10 cellular contexts compared by ENCODE assay signal in the genomic region with DNA sequence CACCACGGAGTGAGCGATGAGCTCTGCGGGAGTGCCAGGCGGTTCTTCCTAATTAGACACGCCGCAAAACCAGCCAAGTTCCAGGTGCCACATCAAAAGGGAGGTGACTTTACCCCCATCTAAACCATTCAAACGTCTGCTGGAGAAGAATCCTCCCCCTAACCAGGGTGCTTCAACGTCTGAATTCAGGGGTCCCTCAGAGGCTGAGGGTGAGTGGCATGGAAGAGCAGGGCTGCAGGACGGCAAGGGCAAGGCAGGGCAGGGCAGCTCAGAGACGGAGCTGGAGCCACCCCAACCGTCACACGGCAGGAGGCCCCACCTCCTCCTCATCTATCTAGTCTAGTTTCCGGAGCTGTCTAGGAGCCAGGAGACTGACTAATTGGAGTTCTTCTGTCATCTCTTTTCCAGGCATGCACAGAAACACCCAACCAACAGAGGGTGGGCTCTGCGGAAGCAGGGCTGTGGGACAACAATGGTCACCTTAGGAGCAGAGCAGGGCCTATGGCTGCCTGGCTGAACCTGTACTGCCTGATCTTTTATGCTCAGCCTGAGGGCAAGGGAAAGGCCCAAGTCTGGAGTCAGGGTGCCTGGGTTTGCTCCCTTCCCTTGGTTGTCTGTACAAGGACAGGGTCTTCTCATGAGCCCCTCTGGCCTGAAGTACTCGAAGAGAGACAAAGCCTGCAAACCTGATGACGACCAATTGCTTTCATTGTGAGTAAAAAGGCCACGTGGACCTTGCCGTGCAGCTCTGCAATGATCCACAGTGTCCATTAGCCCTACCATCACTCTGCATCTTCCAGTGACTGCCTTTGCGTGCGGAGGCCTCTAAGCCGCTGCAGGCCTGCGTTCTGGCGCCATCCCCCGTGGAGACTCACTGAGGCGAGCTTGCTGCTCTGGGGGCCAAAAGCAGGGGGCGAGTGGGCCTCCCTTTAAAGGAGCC.
DNase-seq lines count a peak whose midpoint lies in the region; ATAC-seq, FAIRE-seq and TF ChIP-seq lines count a peak whose summit lies in the region.
"Had no signal": no experiment of that assay in that cellular context is flagged by ENCODE, and none has a peak within 500 bp of the region (broad histone marks: within the 10 kb centered on the region; RNA-seq: fewer than 3 reads in every experiment).

No MANE protein-coding gene starts in this region.

- CTCF ChIA-PET in K562 (lab: Yijun Ruan, JAX; ENCODE audit: low intra/inter-chr PET ratio), result no interaction called here

- peak in 1 of 2 experiments; percentile 46; a peak in 3 of 4 replicates for TF ChIP-seq RAD21 in K562 (CRISPR knock-in tag; conservative IDR thresholded peaks at IDR 0.05 in 1 of 2, IDR thresholded peaks at IDR 0.05 in 1 of 2)

- H3K4me3 ChIP-seq in K562 (no peak overlapping the region), ovary (no peak overlapping the region)

- ATAC-seq in K562 (peak; percentile 98), left lobe of liver (peak; percentile 43), GM18511 (IDR thresholded peaks at IDR 0.05; ENCODE audit: unreplicated experiment) (no peak), HG03469 (IDR thresholded peaks at IDR 0.05; ENCODE audit: unreplicated experiment) (no peak)

- peak; percentile 92 for FAIRE-seq in K562 (lab: Jason Lieb, UNC)

- in situ Hi-C loops in K562 (cut with MboI), result no loop called here

- WGBS in K562 (ENCODE audit: insufficient coverage, low coverage, missing lambda C conversion rate), result 20% methylated on average over 26 of the region's 26 CpGs
- 56 to 59% (median 59%) methylated on average over 26 of the region's 26 CpGs for WGBS in ovary, 3 donors

- no peak for TF ChIP-seq POLR2A in K562 (conservative IDR thresholded peaks at IDR 0.05)
- no peak for TF ChIP-seq POLR2A in ovary (IDR thresholded peaks at IDR 0.05)

- H3K27me3 ChIP-seq in K562 (ENCODE audit: control insufficient read depth in 2 of 2, insufficient read depth in 2 of 2, low read length in 2 of 2) (no peaks in the 10 kb centered on the region), ovary (no peaks in the 10 kb centered on the region)

- DNase-seq in Daoy (ENCODE audit: low read depth) (peak; percentile 86), NCI-H2081 (lab: John Stamatoyannopoulos, UW) (peak; percentile 82 to 94), K562 (ENCODE audit: extremely low read depth in 1 of 4, low spot score in 3 of 4) (peak; percentile 67 to 90 (median 78)), left lobe of liver (ENCODE audit: low spot score) (no peak), ovary (no peak), activated gamma-delta T cell treated with Interleukin-2 at 50 U/mL for 16 hours (no peak)
- DNase-seq: activated T-cell treated with anti-CD3 and anti-CD28 coated beads for 4 hours; stimulated activated CD8-positive, alpha-beta memory T cell treated with anti-CD3 and anti-CD28 coated beads, Interleukin-4, amount 100 ng/mL, for 48 hours had no signal

- H3K36me3 ChIP-seq in K562 (ENCODE audit: control insufficient read depth, insufficient read depth, low read length), result no peaks in the 10 kb centered on the region
- no peaks in the 10 kb centered on the region for H3K36me3 ChIP-seq in ovary

- H3K27ac ChIP-seq in K562 (ENCODE audit: extremely low read depth, low read depth, low read length) (peak overlapping the region; percentile 64), ovary (no peak overlapping the region)

- H3K9me1 ChIP-seq in K562 (ENCODE audit: control insufficient read depth, insufficient read depth, low read length), result peaks cover 2% of the 10 kb centered on the region

- TF ChIP-seq CTCF in K562 (IDR thresholded peaks at IDR 0.05 in 2 of 3, conservative IDR thresholded peaks at IDR 0.05 in 1 of 3; ENCODE audit: insufficient read depth in 2 of 3, low read depth in 1 of 3, low read length in 3 of 3), result peak in 2 of 3 experiments; percentile 11 to 31; a peak in 2 of 6 replicates
- TF ChIP-seq CTCF in ovary (IDR thresholded peaks at IDR 0.05), result no peak

- peak overlapping the region; percentile 73 for H2AFZ ChIP-seq in K562 (ENCODE audit: low read depth, low read length)

- no TSS peak for BruUV-seq in K562 (replicated peaks; lab: Mats Ljungman, UMichigan)

- TF ChIP-seq EP300 in K562 (IDR thresholded peaks at IDR 0.05; ENCODE audit: low read length) (peak; percentile 76; the same call in 1 of the 2 replicates), ovary (IDR thresholded peaks at IDR 0.05) (no peak)

- H3K9ac ChIP-seq in K562 (ENCODE audit: insufficient read depth in 1 of 2, low read depth in 2 of 2, low read length in 2 of 2), result peak overlapping the region; percentile 25 to 62; a peak in 3 of 4 replicates

- intact Hi-C loops in K562 (cut with micrococcal nuclease), result no loop called here
- intact Hi-C loops in ovary (cut with DNase I), result loop anchor here in 1 of 4 donors (5.0 kb wide), 1 partner anchor 37 kb away; no protein-coding TSS in a partner anchor

- H3K9me3 ChIP-seq in K562 (replicated peaks; ENCODE audit: control insufficient read depth, insufficient read depth, low read depth, low read length), result no peaks in the 10 kb centered on the region
- no peaks in the 10 kb centered on the region for H3K9me3 ChIP-seq in ovary

- H3K4me2 ChIP-seq in K562 (ENCODE audit: insufficient read depth, low read length), result peak overlapping the region; percentile 71

- H3K79me2 ChIP-seq in K562 (ENCODE audit: control insufficient read depth, insufficient read depth, low read length), result peaks cover 8% of the 10 kb centered on the region

- 0 out of 2 replicates have a peak, but pooled peaks cover 5% of the 10 kb centered on the region for H4K20me1 ChIP-seq in K562 (replicated peaks; ENCODE audit: control insufficient read depth, insufficient read depth, low read length)

- POLR2A ChIA-PET in K562 (lab: Yijun Ruan, JAX), result interaction anchor here (0.6 kb wide), 2 partner anchors 72 to 241 kb away, joined by 3 read pairs; no protein-coding TSS in a partner anchor

- peaks cover 24 to 36% of the 10 kb centered on the region in 2 experiments for H3K4me1 ChIP-seq in K562 (replicated peaks in 1 of 2; ENCODE audit: control insufficient read depth in 2 of 2, insufficient read depth in 2 of 2, low read length in 2 of 2)
- no peaks in the 10 kb centered on the region for H3K4me1 ChIP-seq in ovary (ENCODE audit: insufficient read depth)

TF ChIP-seq in K562, 482 proteins besides CTCF, POLR2A, EP300 and RAD21 (continues in another document):
- TF ChIP-seq, protein P1, sequence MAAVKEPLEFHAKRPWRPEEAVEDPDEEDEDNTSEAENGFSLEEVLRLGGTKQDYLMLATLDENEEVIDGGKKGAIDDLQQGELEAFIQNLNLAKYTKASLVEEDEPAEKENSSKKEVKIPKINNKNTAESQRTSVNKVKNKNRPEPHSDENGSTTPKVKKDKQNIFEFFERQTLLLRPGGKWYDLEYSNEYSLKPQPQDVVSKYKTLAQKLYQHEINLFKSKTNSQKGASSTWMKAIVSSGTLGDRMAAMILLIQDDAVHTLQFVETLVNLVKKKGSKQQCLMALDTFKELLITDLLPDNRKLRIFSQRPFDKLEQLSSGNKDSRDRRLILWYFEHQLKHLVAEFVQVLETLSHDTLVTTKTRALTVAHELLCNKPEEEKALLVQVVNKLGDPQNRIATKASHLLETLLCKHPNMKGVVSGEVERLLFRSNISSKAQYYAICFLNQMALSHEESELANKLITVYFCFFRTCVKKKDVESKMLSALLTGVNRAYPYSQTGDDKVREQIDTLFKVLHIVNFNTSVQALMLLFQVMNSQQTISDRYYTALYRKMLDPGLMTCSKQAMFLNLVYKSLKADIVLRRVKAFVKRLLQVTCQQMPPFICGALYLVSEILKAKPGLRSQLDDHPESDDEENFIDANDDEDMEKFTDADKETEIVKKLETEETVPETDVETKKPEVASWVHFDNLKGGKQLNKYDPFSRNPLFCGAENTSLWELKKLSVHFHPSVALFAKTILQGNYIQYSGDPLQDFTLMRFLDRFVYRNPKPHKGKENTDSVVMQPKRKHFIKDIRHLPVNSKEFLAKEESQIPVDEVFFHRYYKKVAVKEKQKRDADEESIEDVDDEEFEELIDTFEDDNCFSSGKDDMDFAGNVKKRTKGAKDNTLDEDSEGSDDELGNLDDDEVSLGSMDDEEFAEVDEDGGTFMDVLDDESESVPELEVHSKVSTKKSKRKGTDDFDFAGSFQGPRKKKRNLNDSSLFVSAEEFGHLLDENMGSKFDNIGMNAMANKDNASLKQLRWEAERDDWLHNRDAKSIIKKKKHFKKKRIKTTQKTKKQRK (IDR thresholded peaks at IDR 0.05; ENCODE audit: borderline replicate concordance, low read depth, low read length), result no peak
- TF ChIP-seq, protein P2, sequence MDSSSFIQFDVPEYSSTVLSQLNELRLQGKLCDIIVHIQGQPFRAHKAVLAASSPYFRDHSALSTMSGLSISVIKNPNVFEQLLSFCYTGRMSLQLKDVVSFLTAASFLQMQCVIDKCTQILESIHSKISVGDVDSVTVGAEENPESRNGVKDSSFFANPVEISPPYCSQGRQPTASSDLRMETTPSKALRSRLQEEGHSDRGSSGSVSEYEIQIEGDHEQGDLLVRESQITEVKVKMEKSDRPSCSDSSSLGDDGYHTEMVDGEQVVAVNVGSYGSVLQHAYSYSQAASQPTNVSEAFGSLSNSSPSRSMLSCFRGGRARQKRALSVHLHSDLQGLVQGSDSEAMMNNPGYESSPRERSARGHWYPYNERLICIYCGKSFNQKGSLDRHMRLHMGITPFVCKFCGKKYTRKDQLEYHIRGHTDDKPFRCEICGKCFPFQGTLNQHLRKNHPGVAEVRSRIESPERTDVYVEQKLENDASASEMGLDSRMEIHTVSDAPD (CRISPR knock-in tag; IDR thresholded peaks at IDR 0.05), result no peak
- TF ChIP-seq, protein P3, sequence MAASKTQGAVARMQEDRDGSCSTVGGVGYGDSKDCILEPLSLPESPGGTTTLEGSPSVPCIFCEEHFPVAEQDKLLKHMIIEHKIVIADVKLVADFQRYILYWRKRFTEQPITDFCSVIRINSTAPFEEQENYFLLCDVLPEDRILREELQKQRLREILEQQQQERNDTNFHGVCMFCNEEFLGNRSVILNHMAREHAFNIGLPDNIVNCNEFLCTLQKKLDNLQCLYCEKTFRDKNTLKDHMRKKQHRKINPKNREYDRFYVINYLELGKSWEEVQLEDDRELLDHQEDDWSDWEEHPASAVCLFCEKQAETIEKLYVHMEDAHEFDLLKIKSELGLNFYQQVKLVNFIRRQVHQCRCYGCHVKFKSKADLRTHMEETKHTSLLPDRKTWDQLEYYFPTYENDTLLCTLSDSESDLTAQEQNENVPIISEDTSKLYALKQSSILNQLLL (CRISPR knock-in tag; IDR thresholded peaks at IDR 0.05; ENCODE audit: borderline replicate concordance), result no peak
- no peak for TF ChIP-seq ZNF316 (IDR thresholded peaks at IDR 0.05)

Comparison
In these comparisons a context has a peak if more than half of its experiments do, and no peak if none do; other contexts are left out.
1. DNase-seq: peak in Daoy (single experiment), NCI-H2081 (2 of 2) and K562 (4 of 4); none in left lobe of liver (single experiment), ovary (0 of 5) and activated gamma-delta T cell treated with Interleukin-2 at 50 U/mL for 16 hours (single experiment).
2. ATAC-seq: peak in K562 (single experiment) and left lobe of liver (single experiment); none in GM18511 (single experiment) and HG03469 (single experiment).
3. CTCF ChIP-seq: peak in K562 (2 of 3); none in ovary (0 of 3).